Comparison of ENCODE assay signal across 15 cellular contexts in the genomic region with DNA sequence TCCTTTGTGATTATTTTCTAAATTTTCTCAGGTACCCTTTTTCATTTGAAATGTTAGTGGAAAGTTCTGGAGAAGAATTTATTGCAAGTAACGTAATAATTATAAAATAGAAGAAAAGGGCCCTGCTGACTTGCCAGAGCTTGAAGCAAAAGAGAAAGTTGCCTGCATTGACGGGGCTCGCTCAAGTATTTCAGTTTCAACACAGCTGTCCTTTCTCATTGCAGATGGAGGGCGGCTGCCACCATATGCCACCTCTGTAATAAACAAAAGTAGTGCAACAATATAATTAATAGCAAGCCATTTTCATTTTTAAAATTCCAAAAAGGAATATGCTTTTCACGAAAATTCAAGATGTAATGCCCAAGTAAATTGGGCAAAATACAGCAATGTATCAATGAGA.
DNase-seq lines count a peak whose midpoint lies in the region; ATAC-seq and TF ChIP-seq lines count a peak whose summit lies in the region.
"Had no signal": no experiment of that assay in that cellular context is flagged by ENCODE, and none has a peak within 500 bp of the region (broad histone marks: within the 10 kb centered on the region; RNA-seq: fewer than 3 reads in every experiment).

No MANE protein-coding gene starts in this region.

- H3K27ac Mint-ChIP-seq in nephron progenitor cell (peak overlapping the region; percentile 97), type B pancreatic cell (no peak overlapping the region)
- H3K27ac Mint-ChIP-seq: GM23338 had no signal

- peaks cover 22% of the 10 kb centered on the region for H3K9me3 Mint-ChIP-seq in nephron progenitor cell
- no peaks in the 10 kb centered on the region for H3K9me3 Mint-ChIP-seq in type B pancreatic cell
- H3K9me3 Mint-ChIP-seq: GM23338 had no signal

- TF ChIP-seq CTCF in dorsolateral prefrontal cortex (IDR thresholded peaks at IDR 0.05 in 54 of 56, conservative IDR thresholded peaks at IDR 0.05 in 2 of 56; ENCODE audit: low read depth in 1 of 56, partially characterized antibody in 56 of 56) (peak in 1 of 56 donors; percentile 38), nephron progenitor cell (IDR thresholded peaks at IDR 0.05) (no peak), type B pancreatic cell (conservative IDR thresholded peaks at IDR 0.05) (no peak)

- H3K4me1 Mint-ChIP-seq in nephron progenitor cell (peaks cover 78% of the 10 kb centered on the region), type B pancreatic cell (ENCODE audit: unreplicated experiment) (peaks cover 9% of the 10 kb centered on the region)
- H3K4me1 Mint-ChIP-seq: GM23338 had no signal

- DNase-seq in NCI-H82 (lab: John Stamatoyannopoulos, UW) (peak; percentile 25), NCI-H82 treated with DMSO at 0.1 percent for 48 hours (lab: John Stamatoyannopoulos, UW; ENCODE audit: unreplicated experiment) (no peak), dorsolateral prefrontal cortex (peak in 3 of 10 donors; percentile 28 to 51 (median 47)), nephron progenitor cell (no peak), type B pancreatic cell (ENCODE audit: extremely low spot score, unreplicated experiment) (no peak)
- DNase-seq: DMS53, NCI-H1436 treated with DMSO at 0.1 percent for 48 hours had no signal

- H3K4me3 ChIP-seq in dorsolateral prefrontal cortex, result peak overlapping the region in 40 of 59 donors; percentile 1 to 58 (median 22)
- H3K4me3 ChIP-seq: GM12878, GM23338, SJCRH30 had no signal

- peak overlapping the region in 7 of 59 donors; percentile 2 to 47 (median 9) for H3K27ac ChIP-seq in dorsolateral prefrontal cortex
- H3K27ac ChIP-seq: 22Rv1, RWPE1, SJCRH30 had no signal

- intact Hi-C loops in dorsolateral prefrontal cortex (cut with DNase I), result loop anchor here (10.0 kb wide), 2 partner anchors 119 to 161 kb away; no protein-coding TSS in a partner anchor

- ATAC-seq in HG02610 (IDR thresholded peaks at IDR 0.05; ENCODE audit: unreplicated experiment) (no peak), GM18907 (IDR thresholded peaks at IDR 0.05; ENCODE audit: unreplicated experiment) (no peak), HG02852 (IDR thresholded peaks at IDR 0.05; ENCODE audit: unreplicated experiment) (no peak)
- ATAC-seq: GM12878, GM23338 had no signal

- H3K4me3 Mint-ChIP-seq in nephron progenitor cell, result no peak overlapping the region
- H3K4me3 Mint-ChIP-seq in type B pancreatic cell, result no peak overlapping the region
- H3K4me3 Mint-ChIP-seq: GM23338 had no signal

- H3K27me3 Mint-ChIP-seq in nephron progenitor cell (ENCODE audit: low read depth, poor library complexity), result peaks cover 2% of the 10 kb centered on the region
- no peaks in the 10 kb centered on the region for H3K27me3 Mint-ChIP-seq in type B pancreatic cell

- H3K36me3 Mint-ChIP-seq in nephron progenitor cell (ENCODE audit: low read depth), result peaks cover 10% of the 10 kb centered on the region
- no peaks in the 10 kb centered on the region for H3K36me3 Mint-ChIP-seq in type B pancreatic cell

- H3K27me3 ChIP-seq in dorsolateral prefrontal cortex, result no peaks in the 10 kb centered on the region
- H3K27me3 ChIP-seq: SJCRH30 had no signal
